Comparison of ENCODE assay signal across 1 cellular context in genomic region chr20:46344488-46345162, GRCh38.
TF ChIP-seq lines count a peak whose summit lies in the region.

No MANE protein-coding gene starts in this region.

TF ChIP-seq in K562, 482 proteins besides CTCF, POLR2A, EP300 and RAD21 (continued from another document and continues in another):
- TF ChIP-seq HBP1 (CRISPR knock-in tag; IDR thresholded peaks at IDR 0.05) (peak; percentile 84; the same call in 1 of the 2 replicates), GABPB2 (CRISPR knock-in tag; conservative IDR thresholded peaks at IDR 0.05) (no peak), ZNF395 (CRISPR knock-in tag; IDR thresholded peaks at IDR 0.05) (no peak), E2F4 (CRISPR knock-in tag; IDR thresholded peaks at IDR 0.05; ENCODE audit: low read depth) (no peak), SUPT5H (IDR thresholded peaks at IDR 0.05) (peak; percentile 80), ARID3B (CRISPR knock-in tag; IDR thresholded peaks at IDR 0.05; ENCODE audit: borderline replicate concordance) (no peak), OTX1 (CRISPR knock-in tag; IDR thresholded peaks at IDR 0.05) (peak; percentile 93), ZNF347 (CRISPR knock-in tag; IDR thresholded peaks at IDR 0.05; ENCODE audit: low read depth) (no peak), SMARCA5 (IDR thresholded peaks at IDR 0.05) (no peak), TARDBP (IDR thresholded peaks at IDR 0.05) (peak; percentile 81; the same call in 1 of the 2 replicates), CREB1 (IDR thresholded peaks at IDR 0.05) (no peak), CREB1 (CRISPR knock-in tag; IDR thresholded peaks at IDR 0.05) (no peak), ZHX1 (conservative IDR thresholded peaks at IDR 0.05; ENCODE audit: low read length) (no peak), ZNF609 (CRISPR knock-in tag; IDR thresholded peaks at IDR 0.05; ENCODE audit: borderline replicate concordance) (no peak), ADNP (tag; IDR thresholded peaks at IDR 0.05) (no peak), SIRT6 (IDR thresholded peaks at IDR 0.05; ENCODE audit: low read depth, low read length) (no peak), TEAD1 (CRISPR knock-in tag; IDR thresholded peaks at IDR 0.05) (no peak), ZNF589 (CRISPR knock-in tag; IDR thresholded peaks at IDR 0.05; ENCODE audit: low read depth) (no peak), ZNF740 (CRISPR knock-in tag; IDR thresholded peaks at IDR 0.05) (no peak), ZNF740 (tag; IDR thresholded peaks at IDR 0.05) (no peak), EWSR1 (IDR thresholded peaks at IDR 0.05; ENCODE audit: borderline replicate concordance, low read depth, partially characterized antibody) (no peak), SAFB2 (IDR thresholded peaks at IDR 0.05; ENCODE audit: borderline replicate concordance, low read depth, low read length, severe bottlenecking) (no peak), SOX6 (IDR thresholded peaks at IDR 0.05) (no peak), HNRNPLL (IDR thresholded peaks at IDR 0.05; ENCODE audit: low read depth, low read length, poor library complexity, severe bottlenecking) (no peak), ELF1 (tag; IDR thresholded peaks at IDR 0.05) (no peak), HSF4 (CRISPR knock-in tag; IDR thresholded peaks at IDR 0.05; ENCODE audit: borderline replicate concordance) (no peak), STAT5A (IDR thresholded peaks at IDR 0.05; ENCODE audit: borderline replicate concordance, low read length) (peak; percentile 24; the same call in 1 of the 2 replicates), ZNF24 (IDR thresholded peaks at IDR 0.05) (no peak), ZNF77 (CRISPR knock-in tag; IDR thresholded peaks at IDR 0.05) (no peak), ZNF140 (CRISPR knock-in tag; IDR thresholded peaks at IDR 0.05) (no peak), MXD1 (CRISPR knock-in tag; IDR thresholded peaks at IDR 0.05; ENCODE audit: borderline replicate concordance, poor library complexity, severe bottlenecking) (no peak), ILF3 (IDR thresholded peaks at IDR 0.05; ENCODE audit: borderline replicate concordance) (no peak), PCBP2 (IDR thresholded peaks at IDR 0.05; ENCODE audit: low read depth, low read length, poor library complexity, severe bottlenecking) (no peak), PTTG1 (tag; IDR thresholded peaks at IDR 0.05; ENCODE audit: low read depth) (no peak), ZKSCAN8 (CRISPR knock-in tag; IDR thresholded peaks at IDR 0.05) (no peak), DIDO1 (tag; IDR thresholded peaks at IDR 0.05; ENCODE audit: low read depth) (no peak), KDM1A (IDR thresholded peaks at IDR 0.05) (peak; percentile 50 to 60; a peak in 3 of 4 replicates), BCLAF1 (IDR thresholded peaks at IDR 0.05; ENCODE audit: borderline replicate concordance in 1 of 2, control insufficient read depth in 1 of 2, low read depth in 2 of 2, low read length in 1 of 2) (0 out of 4 replicates have a peak, but pooled peaks of 1 of the 2 experiments have one; percentile 21), CEBPG (CRISPR knock-in tag; IDR thresholded peaks at IDR 0.05) (no peak), CEBPG (tag; conservative IDR thresholded peaks at IDR 0.05 in 1 of 2, IDR thresholded peaks at IDR 0.05 in 1 of 2) (no peak), MCM3 (IDR thresholded peaks at IDR 0.05) (no peak), YBX1 (IDR thresholded peaks at IDR 0.05) (0 out of 2 replicates have a peak, but pooled peaks have one; percentile 48), TOE1 (IDR thresholded peaks at IDR 0.05; ENCODE audit: borderline replicate concordance) (0 out of 2 replicates have a peak, but pooled peaks have one; percentile 16), TOE1 (CRISPR knock-in tag; IDR thresholded peaks at IDR 0.05; ENCODE audit: borderline replicate concordance, low read depth) (no peak)
